ENCODE assay signal across 33 cellular contexts in the genomic region with DNA sequence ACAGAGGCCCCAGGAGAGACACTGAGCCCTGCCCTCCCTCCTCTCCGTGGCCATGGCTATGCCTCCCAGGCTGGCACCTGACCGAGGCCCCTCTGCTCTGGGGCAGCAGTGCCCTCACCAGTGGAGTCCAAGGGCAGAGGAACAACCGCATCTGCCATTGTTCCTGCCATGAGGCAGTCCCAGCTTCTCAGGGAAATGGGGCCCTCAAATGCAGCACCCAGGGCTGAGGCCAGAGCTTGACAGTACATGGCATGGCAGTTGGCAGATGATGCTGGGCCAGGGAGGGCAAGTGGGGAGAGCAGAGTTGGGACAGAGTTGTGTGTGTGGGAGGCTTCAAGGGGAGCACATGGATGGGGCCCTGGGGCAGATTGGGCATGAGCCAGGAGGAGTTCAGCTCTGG. TPM values are rescaled to one million over a fixed set of nuclear protein-coding genes. Genes with fewer than 3 reads are reported as not detected.
"Had no signal": no experiment of that assay in that cellular context is flagged by ENCODE, and none has a peak within 500 bp of the region (broad histone marks: within the 10 kb centered on the region; RNA-seq: fewer than 3 reads in every experiment).

No MANE protein-coding gene starts in this region.

- H3K36me3 Mint-ChIP-seq: stimulated activated effector memory CD8-positive, alpha-beta T cell treated with anti-CD3 and anti-CD28 coated beads, Interleukin-12 subunit alpha, Interleukin-12 subunit beta, amount 100 ng/mL, for 72 hours; stimulated activated memory B cell treated with anti-CD40 and anti-IgM and Interleukin-4, amounts not matched to agents 10 μg/mL and 1 μg/mL and 100 μg/mL, for 72 hours; stimulated activated naive B cell treated with anti-CD40 and anti-IgM and Interleukin-4, amounts not matched to agents 10 μg/mL and 1 μg/mL and 100 μg/mL, for 72 hours; type B pancreatic cell had no signal

- H3K36me3 ChIP-seq: stomach, suprapubic skin, thoracic aorta, thyroid gland, tibial artery, tibial nerve, transverse colon, upper lobe of left lung, upper lobe of right lung, uterus, vagina had no signal

- H3K4me1 Mint-ChIP-seq: stimulated activated effector memory CD8-positive, alpha-beta T cell treated with anti-CD3 and anti-CD28 coated beads, Interleukin-12 subunit alpha, Interleukin-12 subunit beta, amount 100 ng/mL, for 72 hours; stimulated activated memory B cell treated with anti-CD40 and anti-IgM and Interleukin-4, amounts not matched to agents 10 μg/mL and 1 μg/mL and 100 μg/mL, for 72 hours; stimulated activated naive B cell treated with anti-CD40 and anti-IgM and Interleukin-4, amounts not matched to agents 10 μg/mL and 1 μg/mL and 100 μg/mL, for 72 hours had no signal

- H3K27ac ChIP-seq: stomach, suprapubic skin, testis, thoracic aorta, thyroid gland, tibial artery, tibial nerve, transverse colon, upper lobe of left lung, upper lobe of right lung, uterus, vagina had no signal

- ATAC-seq: stimulated activated effector memory CD8-positive, alpha-beta T cell treated with anti-CD3 and anti-CD28 coated beads, Interleukin-12 subunit alpha, Interleukin-12 subunit beta, amount 100 ng/mL, for 72 hours; stimulated activated memory B cell treated with anti-CD40 and anti-IgM and Interleukin-4, amounts not matched to agents 10 μg/mL and 1 μg/mL and 100 μg/mL, for 72 hours; stimulated activated naive B cell treated with anti-CD40 and anti-IgM and Interleukin-4, amounts not matched to agents 10 μg/mL and 1 μg/mL and 100 μg/mL, for 72 hours; stimulated activated naive CD8-positive, alpha-beta T cell treated with anti-CD3 and anti-CD28 coated beads, Interleukin-15, amount 100 ng/mL, for 72 hours; stimulated activated naive CD8-positive, alpha-beta T cell treated with anti-CD3 and anti-CD28 coated beads, Interleukin-15, Interleukin-2, amounts not matched to agents 100 U/mL and 50 U/mL, for 24 hours; upper lobe of right lung had no signal

- H3K9me3 ChIP-seq: stomach, suprapubic skin, testis, thoracic aorta, thyroid gland, tibial artery, tibial nerve, transverse colon, upper lobe of left lung, upper lobe of right lung, uterus, vagina had no signal

- H3K27me3 ChIP-seq: testis, thyroid gland, tibial nerve, transverse colon, upper lobe of left lung, uterus, vagina had no signal

- H3K9me3 Mint-ChIP-seq: stimulated activated effector memory CD8-positive, alpha-beta T cell treated with anti-CD3 and anti-CD28 coated beads, Interleukin-12 subunit alpha, Interleukin-12 subunit beta, amount 100 ng/mL, for 72 hours; stimulated activated memory B cell treated with anti-CD40 and anti-IgM and Interleukin-4, amounts not matched to agents 10 μg/mL and 1 μg/mL and 100 μg/mL, for 72 hours; stimulated activated naive B cell treated with anti-CD40 and anti-IgM and Interleukin-4, amounts not matched to agents 10 μg/mL and 1 μg/mL and 100 μg/mL, for 72 hours; stimulated activated naive CD8-positive, alpha-beta T cell treated with anti-CD3 and anti-CD28 coated beads, Interleukin-15, amount 100 ng/mL, for 72 hours; stimulated activated naive CD8-positive, alpha-beta T cell treated with anti-CD3 and anti-CD28 coated beads, Interleukin-15, Interleukin-2, amounts not matched to agents 100 ng/mL and 50 ng/mL, for 24 hours; type B pancreatic cell had no signal

- H3K4me1 ChIP-seq: stomach, suprapubic skin, testis, thyroid gland, tibial artery, tibial nerve, transverse colon, upper lobe of left lung, upper lobe of right lung, uterus, vagina had no signal

- H3K27me3 Mint-ChIP-seq: stimulated activated naive CD8-positive, alpha-beta T cell treated with anti-CD3 and anti-CD28 coated beads, Interleukin-15, amount 100 ng/mL, for 72 hours; stimulated activated naive CD8-positive, alpha-beta T cell treated with anti-CD3 and anti-CD28 coated beads, Interleukin-15, Interleukin-2, amounts not matched to agents 100 ng/mL and 50 ng/mL, for 24 hours had no signal

- H3K27ac Mint-ChIP-seq: stimulated activated effector memory CD8-positive, alpha-beta T cell treated with anti-CD3 and anti-CD28 coated beads, Interleukin-12 subunit alpha, Interleukin-12 subunit beta, amount 100 ng/mL, for 72 hours; stimulated activated memory B cell treated with anti-CD40 and anti-IgM and Interleukin-4, amounts not matched to agents 10 μg/mL and 1 μg/mL and 100 μg/mL, for 72 hours; stimulated activated naive B cell treated with anti-CD40 and anti-IgM and Interleukin-4, amounts not matched to agents 10 μg/mL and 1 μg/mL and 100 μg/mL, for 72 hours; stimulated activated naive CD8-positive, alpha-beta T cell treated with anti-CD3 and anti-CD28 coated beads, Interleukin-15, amount 100 ng/mL, for 72 hours; stimulated activated naive CD8-positive, alpha-beta T cell treated with anti-CD3 and anti-CD28 coated beads, Interleukin-15, Interleukin-2, amounts not matched to agents 100 ng/mL and 50 ng/mL, for 24 hours; type B pancreatic cell had no signal

- FAIRE-seq: urothelium cell line had no signal

- H3K4me3 ChIP-seq: stomach, suprapubic skin, testis, thoracic aorta, thyroid gland, tibial artery, tibial nerve, transverse colon, upper lobe of left lung, upper lobe of right lung, uterus, vagina had no signal

- DNase-seq: stimulated activated CD4-positive, alpha-beta T cell treated with anti-CD3 and anti-CD28 coated beads, Interleukin-2, amount 100 ng/mL, for 48 hours; stimulated activated CD4-positive, alpha-beta T cell treated with anti-CD3 and anti-CD28 coated beads, Interleukin-4, amount 100 ng/mL, for 1 hour; stimulated activated CD4-positive, alpha-beta T cell treated with anti-CD3 and anti-CD28 coated beads, Interleukin-4, amount 100 ng/mL, for 24 hours; stimulated activated CD4-positive, alpha-beta T cell treated with anti-CD3 and anti-CD28 coated beads, Interleukin-4, amount 100 ng/mL, for 4 hours; stimulated activated CD8-positive, alpha-beta memory T cell treated with anti-CD3 and anti-CD28 coated beads, Interleukin-4, amount 100 ng/mL, for 48 hours; stimulated activated naive B cell treated with anti-CD40 and anti-IgM and Interleukin-4, amounts not matched to agents 10 μg/mL and 1 μg/mL and 100 μg/mL, for 72 hours; stimulated activated naive CD4-positive, alpha-beta T cell; stimulated activated naive CD4-positive, alpha-beta T cell treated with Interleukin-2 at 50 U/mL for 16 hours; stimulated activated naive CD8-positive, alpha-beta T cell treated with anti-CD3 and anti-CD28 coated beads, Interleukin-15, amount 100 ng/mL, for 72 hours; stimulated activated naive CD8-positive, alpha-beta T cell treated with anti-CD3 and anti-CD28 coated beads, Interleukin-15, Interleukin-2, amounts not matched to agents 100 U/mL and 50 U/mL, for 24 hours; stomach; substantia nigra; testis; thyroid gland; tibial artery; transverse colon; trophoblast cell; upper lobe of left lung; upper lobe of right lung; uterus had no signal

- H3K4me3 Mint-ChIP-seq: stimulated activated effector memory CD8-positive, alpha-beta T cell treated with anti-CD3 and anti-CD28 coated beads, Interleukin-12 subunit alpha, Interleukin-12 subunit beta, amount 100 ng/mL, for 72 hours; stimulated activated memory B cell treated with anti-CD40 and anti-IgM and Interleukin-4, amounts not matched to agents 10 μg/mL and 1 μg/mL and 100 μg/mL, for 72 hours; stimulated activated naive B cell treated with anti-CD40 and anti-IgM and Interleukin-4, amounts not matched to agents 10 μg/mL and 1 μg/mL and 100 μg/mL, for 72 hours; stimulated activated naive CD8-positive, alpha-beta T cell treated with anti-CD3 and anti-CD28 coated beads, Interleukin-15, amount 100 ng/mL, for 72 hours; stimulated activated naive CD8-positive, alpha-beta T cell treated with anti-CD3 and anti-CD28 coated beads, Interleukin-15, Interleukin-2, amounts not matched to agents 100 ng/mL and 50 ng/mL, for 24 hours; type B pancreatic cell had no signal

RNA-seq across cellular contexts. Expression of gene KRT77, which starts 21.1 kb away (rescaled TPM):
- total RNA-seq: stomach, thyroid gland, tibial nerve, transverse colon, upper lobe of left lung, upper lobe of right lung, ureter, urinary bladder, uterus had no signal
- polyA plus RNA-seq: urinary bladder had no signal

RNA-seq across cellular contexts. Expression of gene KRT1, which starts 44.2 kb away (rescaled TPM):
- total RNA-seq: testis, tibial nerve, transverse colon, ureter had no signal
- polyA plus RNA-seq: stomach, urinary bladder had no signal

RNA-seq across cellular contexts. Expression of gene KRT76, which starts 52.8 kb away (rescaled TPM):
- total RNA-seq: stomach, subcutaneous adipose tissue, suprapubic skin, temporal lobe, testis, thoracic aorta, thyroid gland, tibial nerve, transverse colon, upper lobe of left lung, upper lobe of right lung, ureter, urinary bladder, uterus, vagina had no signal
- polyA plus RNA-seq: stomach, urinary bladder had no signal
